ENCODE assay signal across 1 cellular context in the genomic region with DNA sequence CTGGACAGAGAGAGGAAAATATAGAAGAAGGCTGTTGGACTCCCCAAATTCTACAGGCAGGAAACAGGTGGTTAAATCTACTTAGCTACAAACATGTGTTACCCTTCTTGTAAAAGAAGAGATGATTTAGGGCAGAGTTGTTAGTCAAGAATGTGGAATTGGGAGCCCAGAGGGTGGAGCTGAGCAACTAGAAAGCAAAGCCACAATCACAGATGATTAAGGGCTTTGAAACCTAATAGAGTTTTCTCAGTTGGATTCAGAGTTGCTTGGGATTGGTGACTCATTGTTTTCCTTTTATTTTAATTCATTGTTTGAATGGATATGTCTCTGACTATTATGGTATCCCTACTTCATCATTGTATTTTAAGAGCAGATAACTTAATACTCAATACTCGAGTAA.
TF ChIP-seq lines count a peak whose summit lies in the region.

No MANE protein-coding gene starts in this region.

TF ChIP-seq in endothelial cell of umbilical vein, 7 proteins besides CTCF, POLR2A, EP300 and RAD21:
- TF ChIP-seq POLR2AphosphoS5 (IDR thresholded peaks at IDR 0.05; ENCODE audit: insufficient read depth, low read depth, low read length), result no peak
- TF ChIP-seq JUN (IDR thresholded peaks at IDR 0.05; ENCODE audit: borderline replicate concordance, insufficient read depth, insufficient read length, low read depth), result peak; percentile 36
